10 cellular contexts compared by ENCODE assay signal in genomic region chr3:124017502-124017901, GRCh38. TPM values are rescaled to one million over a fixed set of nuclear protein-coding genes. Genes with fewer than 3 reads are reported as not detected.
"Had no signal": no experiment of that assay in that cellular context is flagged by ENCODE, and none has a peak within 500 bp of the region (broad histone marks: within the 10 kb centered on the region; RNA-seq: fewer than 3 reads in every experiment).

No MANE protein-coding gene starts in this region.

RNA-seq across cellular contexts. Expression of gene ROPN1, which starts 25.6 kb away (rescaled TPM):
- total RNA-seq: activated CD4-positive, alpha-beta memory T cell treated with anti-CD3 and anti-CD28 coated beads for 36 hours; activated naive CD8-positive, alpha-beta T cell treated with anti-CD3 and anti-CD28 coated beads for 36 hours; cardiac muscle cell; cerebellum; epithelial cell of proximal tubule; left ventricle myocardium inferior; mesothelial cell of epicardium; natural killer cell; osteocyte; upper lobe of left lung had no signal
